Comparison of ENCODE assay signal across 1 cellular context in genomic region chr2:23457990-23458689, GRCh38.
TF ChIP-seq lines count a peak whose summit lies in the region.

No MANE protein-coding gene starts in this region.

TF ChIP-seq in H1, 55 proteins besides CTCF, POLR2A, EP300 and RAD21:
- TF ChIP-seq PHF8 (conservative IDR thresholded peaks at IDR 0.05; ENCODE audit: low read depth, low read length) = no peak
- no peak for TF ChIP-seq HDAC6 (IDR thresholded peaks at IDR 0.05; ENCODE audit: low read depth, low read length)
- TF ChIP-seq ASH2L (IDR thresholded peaks at IDR 0.05; ENCODE audit: low read length) = no peak
- TF ChIP-seq SAP30 (IDR thresholded peaks at IDR 0.05; ENCODE audit: insufficient read depth, insufficient replicate concordance, low read length) = no peak
- TF ChIP-seq BCL11A (IDR thresholded peaks at IDR 0.05; ENCODE audit: low read depth in 2 of 2, low read length in 2 of 2) = no peak
